Comparison of ENCODE assay signal across 8 cellular contexts in genomic region chr14:60151715-60152114, GRCh38. TPM values are rescaled to one million over a fixed set of nuclear protein-coding genes. Genes with fewer than 3 reads are reported as not detected.
A peak's percentile ranks its signal among the peaks of the same experiment; 100 is the strongest.
DNase-seq lines count a peak whose midpoint lies in the region; ATAC-seq and TF ChIP-seq lines count a peak whose summit lies in the region.

No MANE protein-coding gene starts in this region.

- TF ChIP-seq CTCF in DND-41 (IDR thresholded peaks at IDR 0.05; ENCODE audit: borderline replicate concordance, extremely low read depth, low read length, poor library complexity, severe bottlenecking), result no peak
- TF ChIP-seq CTCF in coronary artery (IDR thresholded peaks at IDR 0.05), result no peak

- peaks cover 40% of the 10 kb centered on the region for H3K4me1 ChIP-seq in DND-41 (ENCODE audit: insufficient read depth, low read length)

- H3K4me2 ChIP-seq in DND-41 (ENCODE audit: insufficient read depth, low read length), result peak overlapping the region; percentile 40

- no peaks in the 10 kb centered on the region for H4K20me1 ChIP-seq in DND-41 (ENCODE audit: insufficient read depth, low read length)

- ATAC-seq in DND-41 (ENCODE audit: insufficient read depth, low read depth) (peak; percentile 100), HG02642 (IDR thresholded peaks at IDR 0.05; ENCODE audit: poor library complexity, unreplicated experiment) (peak; percentile 90)

- peaks cover 4% of the 10 kb centered on the region; the same call in 1 of the 2 replicates for H3K79me2 ChIP-seq in DND-41 (ENCODE audit: insufficient read depth, low read length)

- no peaks in the 10 kb centered on the region for H3K9me3 ChIP-seq in DND-41 (ENCODE audit: insufficient read depth, low read length, severe bottlenecking)

- peak overlapping the region; percentile 34 for H3K9ac ChIP-seq in DND-41 (ENCODE audit: low read depth, low read length)

- peaks cover 37% of the 10 kb centered on the region for H3K36me3 ChIP-seq in DND-41 (ENCODE audit: insufficient read depth, low read length)

- H3K4me3 ChIP-seq in DND-41 (ENCODE audit: low read depth in 1 of 2, low read length in 2 of 2) (no peak overlapping the region), coronary artery (no peak overlapping the region)

- H3K27me3 ChIP-seq in DND-41 (ENCODE audit: insufficient read depth, low read length, poor library complexity), result no peaks in the 10 kb centered on the region

- peak; percentile 86 for DNase-seq in DND-41
- peak; percentile 87 for DNase-seq in NCI-H226
- peak; percentile 21 to 56 for DNase-seq in activated CD4-positive, alpha-beta T cell treated with anti-CD3 and anti-CD28 coated beads, Interleukin-2, amount 50 U/mL, for 24 hours (ENCODE audit: low read depth in 1 of 2, low spot score in 1 of 2)
- DNase-seq in coronary artery (ENCODE audit: low spot score), result peak; percentile 80
- peak; percentile 55 for DNase-seq in mucosa of gallbladder (ENCODE audit: low spot score)
- DNase-seq in stimulated activated CD8-positive, alpha-beta memory T cell treated with anti-CD3 and anti-CD28 coated beads, Interleukin-7, amount 100 ng/mL, for 48 hours (ENCODE audit: extremely low read depth in 1 of 2, low read depth in 1 of 2), result peak; percentile 20 to 63
- no peak for DNase-seq in NCI-H2107 treated with DMSO at 0.1 percent for 48 hours (lab: John Stamatoyannopoulos, UW; ENCODE audit: unreplicated experiment)

- peak overlapping the region; percentile 76 for H3K27ac ChIP-seq in DND-41 (ENCODE audit: low read length)
- H3K27ac ChIP-seq in coronary artery, result peak overlapping the region in 1 of 2 donors; percentile 39

- peak overlapping the region; percentile 55 for H2AFZ ChIP-seq in DND-41 (ENCODE audit: low read depth, low read length)

RNA-seq across cellular contexts. Expression of gene DHRS7, which starts 13.5 kb away (rescaled TPM):
- total RNA-seq in mucosa of gallbladder, result 184 TPM

RNA-seq across cellular contexts. Expression of gene PCNX4, which starts 60.0 kb away (rescaled TPM):
- total RNA-seq in mucosa of gallbladder, result 51.1 TPM
